In the genomic region with DNA sequence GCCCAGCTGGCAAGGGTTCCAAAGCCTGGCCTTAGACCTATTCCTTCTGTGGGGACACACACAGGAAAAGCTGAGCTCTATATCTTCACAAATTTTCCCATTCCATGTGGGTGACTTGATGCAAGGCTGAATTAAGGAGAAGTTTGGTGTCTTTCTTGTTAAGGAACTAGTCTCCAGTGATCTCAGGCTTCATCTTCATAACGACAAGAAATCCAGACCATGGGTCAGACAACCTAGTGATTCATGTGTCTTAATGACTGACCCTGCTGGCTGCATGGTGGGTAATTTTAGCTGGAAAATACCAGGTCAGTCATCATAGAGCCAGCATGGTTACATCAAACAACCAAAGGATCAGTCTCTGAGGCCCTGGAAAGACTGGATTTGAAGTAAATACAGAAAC, we compare ENCODE assay signal across 14 cellular contexts.
DNase-seq lines count a peak whose midpoint lies in the region; ATAC-seq, FAIRE-seq and TF ChIP-seq lines count a peak whose summit lies in the region.
"Had no signal": no experiment of that assay in that cellular context is flagged by ENCODE, and none has a peak within 500 bp of the region (broad histone marks: within the 10 kb centered on the region; RNA-seq: fewer than 3 reads in every experiment).

No MANE protein-coding gene starts in this region.

- no peaks in the 10 kb centered on the region for H3K79me2 ChIP-seq in astrocyte (ENCODE audit: insufficient read depth, low read length)

- no peaks in the 10 kb centered on the region for H3K9me3 ChIP-seq in astrocyte (ENCODE audit: insufficient read depth, low read depth, low read length)
- H3K9me3 ChIP-seq: pancreas had no signal

- no peak overlapping the region for H3K4me3 Mint-ChIP-seq in astrocyte (ENCODE audit: unreplicated experiment)

- ATAC-seq in GM18858 (IDR thresholded peaks at IDR 0.05; ENCODE audit: unreplicated experiment): peak; percentile 11
- peak; percentile 6 for ATAC-seq in HG03103 (IDR thresholded peaks at IDR 0.05; ENCODE audit: low read depth, unreplicated experiment)
- no peak for ATAC-seq in GM21360 (IDR thresholded peaks at IDR 0.05; ENCODE audit: unreplicated experiment)

- H3K27ac Mint-ChIP-seq in astrocyte (ENCODE audit: unreplicated experiment): peak overlapping the region; percentile 75

- H2AFZ ChIP-seq in astrocyte (ENCODE audit: low read depth, low read length): peak overlapping the region; percentile 40

- H3K4me1 ChIP-seq in astrocyte (ENCODE audit: insufficient read depth, low read length): peaks cover 13% of the 10 kb centered on the region
- H3K4me1 ChIP-seq: pancreas had no signal

- peak; percentile 65 for DNase-seq in astrocyte (ENCODE audit: low read depth)
- DNase-seq in renal cortical epithelial cell (ENCODE audit: low read depth): peak; percentile 92
- DNase-seq in HT-29 (ENCODE audit: low spot score): no peak
- no peak for DNase-seq in NCI-H748 treated with DMSO at 0.1 percent for 48 hours (lab: John Stamatoyannopoulos, UW)
- DNase-seq in COR-L47 (lab: John Stamatoyannopoulos, UW): no peak
- DNase-seq: left ventricle myocardium inferior, NCI-H146, pancreas had no signal

- H3K27me3 ChIP-seq in astrocyte (ENCODE audit: insufficient read depth, low read length): no peaks in the 10 kb centered on the region
- H3K27me3 ChIP-seq: pancreas had no signal

- TF ChIP-seq CTCF in astrocyte (IDR thresholded peaks at IDR 0.05; ENCODE audit: insufficient read depth, low read depth, low read length): no peak

- FAIRE-seq in astrocyte (lab: Jason Lieb, UNC): no peak
- FAIRE-seq: bronchial epithelial cell, frontal cortex, pancreas, TTC549 had no signal

- no peaks in the 10 kb centered on the region for H3K36me3 Mint-ChIP-seq in astrocyte (ENCODE audit: low read depth, unreplicated experiment)

- no peaks in the 10 kb centered on the region for H4K20me1 ChIP-seq in astrocyte (ENCODE audit: insufficient read depth, low read length)

- peak overlapping the region; percentile 26 for H3K4me3 ChIP-seq in astrocyte (ENCODE audit: insufficient read depth, low read depth, low read length)
- H3K4me3 ChIP-seq: left ventricle myocardium inferior, pancreas had no signal

- H3K4me2 ChIP-seq in astrocyte (ENCODE audit: low read length): peak overlapping the region; percentile 70

- no peaks in the 10 kb centered on the region for H3K27me3 Mint-ChIP-seq in astrocyte (ENCODE audit: low read depth, unreplicated experiment)

- H3K36me3 ChIP-seq in astrocyte (ENCODE audit: insufficient read depth, low read length): no peaks in the 10 kb centered on the region
- H3K36me3 ChIP-seq: left ventricle myocardium inferior, pancreas had no signal

- H3K27ac ChIP-seq in astrocyte (ENCODE audit: low read depth, low read length): peak overlapping the region; percentile 86
- H3K27ac ChIP-seq: left ventricle myocardium inferior, pancreas had no signal

- H3K9me3 Mint-ChIP-seq in astrocyte (ENCODE audit: unreplicated experiment): no peaks in the 10 kb centered on the region

- peaks cover 12% of the 10 kb centered on the region for H3K4me1 Mint-ChIP-seq in astrocyte (ENCODE audit: low read depth, unreplicated experiment)

- peak overlapping the region; percentile 48 for H3K9ac ChIP-seq in astrocyte (ENCODE audit: low read length)

Comparison
In these comparisons a context has a peak if more than half of its experiments do, and no peak if none do; other contexts are left out.
1. DNase-seq: peak in astrocyte (single experiment) and renal cortical epithelial cell (single experiment); none in HT-29 (single experiment), NCI-H748 treated with DMSO at 0.1 percent for 48 hours (single experiment) and COR-L47 (single experiment).